8 cellular contexts compared by ENCODE assay signal in the genomic region with DNA sequence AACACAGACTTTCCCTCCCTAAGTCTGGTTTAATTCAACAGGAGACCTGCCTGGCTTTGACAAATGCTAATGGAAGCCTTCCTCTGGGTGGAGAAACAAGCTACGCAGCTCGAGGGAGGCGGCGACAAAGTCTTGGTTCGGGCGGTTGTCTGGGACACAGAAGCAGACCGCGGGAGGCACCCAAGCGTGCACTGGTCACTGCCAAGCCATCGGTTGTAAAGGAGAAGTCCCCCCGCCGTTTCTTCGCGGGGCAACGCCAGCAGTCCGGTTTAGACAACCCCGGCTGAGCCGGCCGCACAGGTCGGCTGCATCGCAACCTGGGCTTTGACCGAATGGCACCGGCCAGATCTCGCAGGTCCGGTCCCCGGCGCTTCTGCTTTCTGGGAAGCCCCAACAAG. TPM values are rescaled to one million over a fixed set of nuclear protein-coding genes. Genes with fewer than 3 reads are reported as not detected.
DNase-seq lines count a peak whose midpoint lies in the region; ATAC-seq, FAIRE-seq and TF ChIP-seq lines count a peak whose summit lies in the region.

No MANE protein-coding gene starts in this region.

- H4K20me1 ChIP-seq in KMS-11 (ENCODE audit: insufficient read depth) (peaks cover 7% of the 10 kb centered on the region), neural cell (ENCODE audit: insufficient read depth) (no peaks in the 10 kb centered on the region)

- peaks cover 49% of the 10 kb centered on the region for H3K4me1 Mint-ChIP-seq in activated T-helper 1 cell treated with anti-CD3 and anti-CD28 coated beads, Interleukin-12 subunit alpha, Interleukin-12 subunit beta, Interleukin-2, Interleukin-4 antibody, amounts not matched to agents 30 ng/mL and 10 ng/mL and 1 ng/mL, durations not matched to agents 14 hours and 24 hours and 36 hours (ENCODE audit: low read depth)

- no peak for TF ChIP-seq RAD21 in neural cell (conservative IDR thresholded peaks at IDR 0.05)

- peak; percentile 29 for DNase-seq in activated T-helper 1 cell treated with anti-CD3 and anti-CD28 coated beads, Interleukin-12 subunit alpha, Interleukin-12 subunit beta, Interleukin-2, Interleukin-4 antibody, amounts not matched to agents 30 ng/mL and 10 ng/mL and 1 ng/mL, durations not matched to agents 14 hours and 24 hours and 36 hours (ENCODE audit: low spot score)
- DNase-seq in foreskin fibroblast (peak; percentile 46 to 80), uterus (no peak), NCI-H187 treated with DMSO at 0.1 percent for 48 hours (lab: John Stamatoyannopoulos, UW) (no peak)

- H3K9me3 ChIP-seq in neural cell (ENCODE audit: low read length) (no peaks in the 10 kb centered on the region), uterus (no peaks in the 10 kb centered on the region)

- no peaks in the 10 kb centered on the region for H3K9me2 ChIP-seq in neural cell (ENCODE audit: insufficient read depth, low read length)

- peaks cover 41% of the 10 kb centered on the region for H3K4me1 ChIP-seq in KMS-11 (ENCODE audit: low read depth, poor library complexity, severe bottlenecking)
- H3K4me1 ChIP-seq in uterus, result peaks cover 0 to 9% of the 10 kb centered on the region in 2 donors

- ATAC-seq in GM21619 (IDR thresholded peaks at IDR 0.05; ENCODE audit: unreplicated experiment), result peak; percentile 30

- H3K36me3 Mint-ChIP-seq in activated T-helper 1 cell treated with anti-CD3 and anti-CD28 coated beads, Interleukin-12 subunit alpha, Interleukin-12 subunit beta, Interleukin-2, Interleukin-4 antibody, amounts not matched to agents 30 ng/mL and 10 ng/mL and 1 ng/mL, durations not matched to agents 14 hours and 24 hours and 36 hours (ENCODE audit: low read depth), result peaks cover 33% of the 10 kb centered on the region

- TF ChIP-seq CTCF in KMS-11 (conservative IDR thresholded peaks at IDR 0.05; ENCODE audit: low read depth, low read length), result no peak
- TF ChIP-seq CTCF in foreskin fibroblast (IDR thresholded peaks at IDR 0.05; ENCODE audit: low read depth, low read length), result no peak
- no peak for TF ChIP-seq CTCF in neural cell (IDR thresholded peaks at IDR 0.05; ENCODE audit: poor library complexity, severe bottlenecking)
- no peak for TF ChIP-seq CTCF in uterus (IDR thresholded peaks at IDR 0.05)

- H3K4me3 Mint-ChIP-seq in activated T-helper 1 cell treated with anti-CD3 and anti-CD28 coated beads, Interleukin-12 subunit alpha, Interleukin-12 subunit beta, Interleukin-2, Interleukin-4 antibody, amounts not matched to agents 30 ng/mL and 10 ng/mL and 1 ng/mL, durations not matched to agents 14 hours and 24 hours and 36 hours, result peak overlapping the region; percentile 87

- H3K36me3 ChIP-seq in KMS-11 (ENCODE audit: insufficient read depth) (peaks cover 15% of the 10 kb centered on the region; the same call in 1 of the 2 replicates), neural cell (ENCODE audit: insufficient read depth, low read length) (no peaks in the 10 kb centered on the region), uterus (no peaks in the 10 kb centered on the region)

- intact Hi-C loops in activated T-helper 1 cell treated with anti-CD3 and anti-CD28 coated beads, Interleukin-12 subunit alpha, Interleukin-12 subunit beta, Interleukin-2, Interleukin-4 antibody, amounts not matched to agents 30 ng/mL and 10 ng/mL and 1 ng/mL, durations not matched to agents 14 hours and 24 hours and 36 hours (cut with micrococcal nuclease), result loop anchor here (2.0 to 5.0 kb wide), 8 partner anchors 154 to 574 kb away; partner anchors contain the start of genes ALG1, DNAJA3, MGRN1 and NAGPA
- intact Hi-C loops in uterus (cut with DNase I; ENCODE audit: low total_unique reads), result no loop called here

- FAIRE-seq in G401.6 (lab: Jason Lieb, UNC), result peak; percentile 34

- TF ChIP-seq POLR2A in uterus (IDR thresholded peaks at IDR 0.05), result no peak

- H3K4me3 ChIP-seq in KMS-11 (IDR thresholded peaks at IDR 0.05; ENCODE audit: insufficient read depth, low read depth, low read length) (no peak overlapping the region), foreskin fibroblast (ENCODE audit: low read depth in 1 of 2, low read length in 2 of 2) (peak overlapping the region; percentile 76 to 90), neural cell (ENCODE audit: low read length) (peak overlapping the region; percentile 98), uterus (peak overlapping the region; percentile 88 to 98)

- H3F3A ChIP-seq in neural cell (ENCODE audit: insufficient read depth, low read length, poor library complexity, severe bottlenecking), result no peaks in the 10 kb centered on the region

- no peak for TF ChIP-seq EP300 in neural cell (conservative IDR thresholded peaks at IDR 0.05; ENCODE audit: poor library complexity, severe bottlenecking)

- peak overlapping the region; percentile 80 for H3K27ac Mint-ChIP-seq in activated T-helper 1 cell treated with anti-CD3 and anti-CD28 coated beads, Interleukin-12 subunit alpha, Interleukin-12 subunit beta, Interleukin-2, Interleukin-4 antibody, amounts not matched to agents 30 ng/mL and 10 ng/mL and 1 ng/mL, durations not matched to agents 14 hours and 24 hours and 36 hours

- no peaks in the 10 kb centered on the region for H3K9me3 Mint-ChIP-seq in activated T-helper 1 cell treated with anti-CD3 and anti-CD28 coated beads, Interleukin-12 subunit alpha, Interleukin-12 subunit beta, Interleukin-2, Interleukin-4 antibody, amounts not matched to agents 30 ng/mL and 10 ng/mL and 1 ng/mL, durations not matched to agents 14 hours and 24 hours and 36 hours

- peak overlapping the region; percentile 77 for H3K27ac ChIP-seq in KMS-11
- peak overlapping the region; percentile 87 for H3K27ac ChIP-seq in neural cell (ENCODE audit: low read length)
- H3K27ac ChIP-seq in uterus, result peak overlapping the region; percentile 91

- no peaks in the 10 kb centered on the region for H3K27me3 ChIP-seq in KMS-11 (ENCODE audit: insufficient read depth, low read depth)
- H3K27me3 ChIP-seq in neural cell (ENCODE audit: insufficient read depth, low read depth, low read length), result no peaks in the 10 kb centered on the region
- H3K27me3 ChIP-seq in uterus, result no peaks in the 10 kb centered on the region

- H3K4me2 ChIP-seq in KMS-11 (peak overlapping the region; percentile 77), neural cell (ENCODE audit: low read length) (peak overlapping the region; percentile 70)

- peak overlapping the region; percentile 69 for H2AFZ ChIP-seq in KMS-11 (ENCODE audit: low read depth)
- H2AFZ ChIP-seq in neural cell (ENCODE audit: low read depth, low read length), result peak overlapping the region; percentile 80

- H3K27me3 Mint-ChIP-seq in activated T-helper 1 cell treated with anti-CD3 and anti-CD28 coated beads, Interleukin-12 subunit alpha, Interleukin-12 subunit beta, Interleukin-2, Interleukin-4 antibody, amounts not matched to agents 30 ng/mL and 10 ng/mL and 1 ng/mL, durations not matched to agents 14 hours and 24 hours and 36 hours (ENCODE audit: insufficient read depth), result no peaks in the 10 kb centered on the region

- H3K79me2 ChIP-seq in KMS-11 (ENCODE audit: insufficient read depth, low read depth) (peaks cover 75% of the 10 kb centered on the region), neural cell (replicated peaks; ENCODE audit: insufficient read depth, low read length) (peaks cover 59% of the 10 kb centered on the region)

- H3K9ac ChIP-seq in KMS-11 (peak overlapping the region; percentile 90), neural cell (ENCODE audit: low read length) (peak overlapping the region; percentile 92)

TF ChIP-seq in neural cell, 6 proteins besides CTCF, POLR2A, EP300 and RAD21 (continues in another document):
- TF ChIP-seq MXI1 (conservative IDR thresholded peaks at IDR 0.05; ENCODE audit: poor library complexity, severe bottlenecking) (no peak), SMC3 (conservative IDR thresholded peaks at IDR 0.05; ENCODE audit: poor library complexity) (no peak), POLR2AphosphoS5 (IDR thresholded peaks at IDR 0.05) (no peak), EZH2 (IDR thresholded peaks at IDR 0.05; ENCODE audit: borderline replicate concordance, insufficient read depth, low read length, poor library complexity, severe bottlenecking) (no peak), TAF1 (IDR thresholded peaks at IDR 0.05; ENCODE audit: low read depth) (no peak)

RNA-seq across cellular contexts. Expression of gene GLYR1, which starts 0.6 kb away (rescaled TPM):
- 119 and 120 TPM in 2 replicates for total RNA-seq in activated T-helper 1 cell treated with anti-CD3 and anti-CD28 coated beads, Interleukin-12 subunit alpha, Interleukin-12 subunit beta, Interleukin-2, Interleukin-4 antibody, amounts not matched to agents 30 ng/mL and 10 ng/mL and 1 ng/mL, durations not matched to agents 14 hours and 24 hours and 36 hours
- polyA plus RNA-seq in neural cell, result 78.6 and 87.6 TPM in 2 replicates
- 86.9 and 87.7 TPM in 2 replicates for polyA minus RNA-seq in neural cell
- total RNA-seq in uterus, result 10 to 100 TPM; 26.6 to 86.3 (median 47.1) TPM

RNA-seq across cellular contexts. Expression of gene UBN1, which starts 0.8 kb away (rescaled TPM):
- total RNA-seq in activated T-helper 1 cell treated with anti-CD3 and anti-CD28 coated beads, Interleukin-12 subunit alpha, Interleukin-12 subunit beta, Interleukin-2, Interleukin-4 antibody, amounts not matched to agents 30 ng/mL and 10 ng/mL and 1 ng/mL, durations not matched to agents 14 hours and 24 hours and 36 hours, result 39.6 and 42.6 TPM in 2 replicates
- polyA plus RNA-seq in neural cell, result 17.1 and 18.5 TPM in 2 replicates
- polyA minus RNA-seq in neural cell, result 35.2 and 40.2 TPM in 2 replicates
- total RNA-seq in uterus, result 10 to 100 TPM in 3 of 4 donors, 1 to 10 TPM in 1; 4.9 to 56.2 (median 33.4) TPM

RNA-seq across cellular contexts. Expression of gene ROGDI, which starts 44.1 kb away (rescaled TPM):
- 3.3 and 3.5 TPM in 2 replicates for total RNA-seq in activated T-helper 1 cell treated with anti-CD3 and anti-CD28 coated beads, Interleukin-12 subunit alpha, Interleukin-12 subunit beta, Interleukin-2, Interleukin-4 antibody, amounts not matched to agents 30 ng/mL and 10 ng/mL and 1 ng/mL, durations not matched to agents 14 hours and 24 hours and 36 hours
- 203 and 241 TPM in 2 replicates for polyA plus RNA-seq in neural cell
- 69.3 and 95.4 TPM in 2 replicates for polyA minus RNA-seq in neural cell
- 10 to 100 TPM in 3 of 4 donors, 1 to 10 TPM in 1; 7.9 to 70.6 (median 21.5) TPM for total RNA-seq in uterus

RNA-seq across cellular contexts. Expression of gene SMIM22, which starts 51.3 kb away (rescaled TPM):
- total RNA-seq in activated T-helper 1 cell treated with anti-CD3 and anti-CD28 coated beads, Interleukin-12 subunit alpha, Interleukin-12 subunit beta, Interleukin-2, Interleukin-4 antibody, amounts not matched to agents 30 ng/mL and 10 ng/mL and 1 ng/mL, durations not matched to agents 14 hours and 24 hours and 36 hours, result not detected in 2 replicates
- polyA plus RNA-seq in neural cell, result not detected in 2 replicates
- not detected in 2 replicates for polyA minus RNA-seq in neural cell
- total RNA-seq in uterus, result 1 to 10 TPM in 1 of 4 donors, not detected in 3; 4.6 TPM

RNA-seq across cellular contexts. Expression of gene SEPTIN12, which starts 58.4 kb away (rescaled TPM):
- not detected in 2 replicates for total RNA-seq in activated T-helper 1 cell treated with anti-CD3 and anti-CD28 coated beads, Interleukin-12 subunit alpha, Interleukin-12 subunit beta, Interleukin-2, Interleukin-4 antibody, amounts not matched to agents 30 ng/mL and 10 ng/mL and 1 ng/mL, durations not matched to agents 14 hours and 24 hours and 36 hours
- 1.8 and 4.7 TPM in 2 replicates for polyA plus RNA-seq in neural cell
- not detected in 2 replicates for polyA minus RNA-seq in neural cell
- total RNA-seq in uterus, result not detected

Comparison
In these comparisons a context has a peak if more than half of its experiments do, and no peak if none do; other contexts are left out.
1. DNase-seq: peak in activated T-helper 1 cell treated with anti-CD3 and anti-CD28 coated beads, Interleukin-12 subunit alpha, Interleukin-12 subunit beta, Interleukin-2, Interleukin-4 antibody, amounts not matched to agents 30 ng/mL and 10 ng/mL and 1 ng/mL, durations not matched to agents 14 hours and 24 hours and 36 hours (single experiment) and foreskin fibroblast (2 of 2); none in uterus (0 of 2) and NCI-H187 treated with DMSO at 0.1 percent for 48 hours (single experiment).
2. Peak in every context shown above with its lines, with median percentiles within 50 percentile points of each other: H3K27ac ChIP-seq.